Comparison of ENCODE assay signal across 33 cellular contexts in the genomic region with DNA sequence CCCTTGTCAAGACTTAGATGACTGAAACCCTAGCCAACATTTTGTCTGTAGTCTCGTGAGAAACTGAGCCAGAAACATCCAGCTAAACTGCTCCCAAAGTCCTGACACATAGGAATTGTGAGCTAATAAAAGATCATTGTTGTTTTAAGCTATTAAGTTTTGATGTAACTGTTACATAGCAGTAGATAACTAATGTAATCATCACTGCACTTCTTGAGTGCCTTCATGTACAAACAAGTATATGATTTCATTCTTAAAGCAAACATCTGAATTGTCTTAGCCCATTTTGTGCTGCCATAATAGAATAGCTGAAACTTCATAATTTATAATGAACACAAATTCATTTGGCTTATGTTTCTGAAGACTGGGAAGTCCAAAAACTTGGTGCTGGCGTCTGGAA.
"Had no signal": no experiment of that assay in that cellular context is flagged by ENCODE, and none has a peak within 500 bp of the region (broad histone marks: within the 10 kb centered on the region; RNA-seq: fewer than 3 reads in every experiment).

No MANE protein-coding gene starts in this region.

- FAIRE-seq: TTC549 had no signal

- H3K4me3 ChIP-seq: ascending aorta had no signal

- H3K4me3 Mint-ChIP-seq: activated B cell treated with CpG ODN at 0.5 μM for 24 hours; activated CD4-positive, alpha-beta memory T cell treated with anti-CD3 and anti-CD28 coated beads, Interleukin-2, amount 10 ng/mL, durations not matched to agents 7 days and 5 days; activated CD4-positive, alpha-beta T cell treated with anti-CD3 and anti-CD28 coated beads for 36 hours; activated CD4-positive, alpha-beta T cell treated with anti-CD3 and anti-CD28 coated beads, Interleukin-2, amount 10 ng/mL, durations not matched to agents 7 days and 5 days; activated CD8-positive, alpha-beta memory T cell treated with anti-CD3 and anti-CD28 coated beads, Interleukin-2, amount 10 ng/mL, durations not matched to agents 7 days and 5 days; activated CD8-positive, alpha-beta T cell treated with anti-CD3 and anti-CD28 coated beads, Interleukin-2, amount 10 ng/mL, durations not matched to agents 7 days and 5 days; activated naive CD4-positive, alpha-beta T cell treated with anti-CD3 and anti-CD28 coated beads, Interleukin-2, amount 10 ng/mL, durations not matched to agents 7 days and 5 days; activated naive CD4-positive, alpha-beta T cell treated with anti-CD3 and anti-CD28 coated beads, Interleukin-2, amount 50 U/mL, for 24 hours; activated naive CD8-positive, alpha-beta T cell; activated naive CD8-positive, alpha-beta T cell treated with anti-CD3 and anti-CD28 coated beads, Interleukin-2, amount 10 ng/mL, durations not matched to agents 7 days and 5 days; activated naive CD8-positive, alpha-beta T cell treated with anti-CD3 and anti-CD28 coated beads, Interleukin-2, amount 50 U/mL, for 24 hours; activated T-cell treated with anti-CD3 and anti-CD28 coated beads, Interleukin-2, amount 50 U/mL, for 24 hours; brain; T-helper 1 cell treated with Interleukin-12 subunit alpha and Interleukin-12 subunit beta and Interleukin-4 antibody, amounts not matched to agents 30 μg/mL and 1 μg/mL, for 36 hours; T-helper 2 cell treated with Interferon-gamma antibody and Interleukin-4, amounts not matched to agents 5 μg/mL and 100 μg/mL, for 36 hours had no signal

- ATAC-seq: activated CD4-positive, alpha-beta T cell treated with anti-CD3 and anti-CD28 coated beads for 36 hours; activated CD8-positive, alpha-beta memory T cell treated with anti-CD3 and anti-CD28 coated beads, Interleukin-2, amount 10 ng/mL, durations not matched to agents 7 days and 5 days; activated CD8-positive, alpha-beta T cell treated with anti-CD3 and anti-CD28 coated beads, Interleukin-2, amount 10 ng/mL, durations not matched to agents 7 days and 5 days; activated naive CD8-positive, alpha-beta T cell treated with anti-CD3 and anti-CD28 coated beads, Interleukin-2, amount 50 U/mL, for 24 hours had no signal

- H3K9me3 Mint-ChIP-seq: activated B cell treated with CpG ODN at 0.5 μM for 24 hours; activated CD4-positive, alpha-beta memory T cell treated with anti-CD3 and anti-CD28 coated beads, Interleukin-2, amount 10 ng/mL, durations not matched to agents 7 days and 5 days; activated naive CD4-positive, alpha-beta T cell treated with anti-CD3 and anti-CD28 coated beads, Interleukin-2, amount 10 ng/mL, durations not matched to agents 7 days and 5 days; activated naive CD4-positive, alpha-beta T cell treated with anti-CD3 and anti-CD28 coated beads, Interleukin-2, amount 50 U/mL, for 24 hours; activated naive CD8-positive, alpha-beta T cell treated with anti-CD3 and anti-CD28 coated beads, Interleukin-2, amount 10 ng/mL, durations not matched to agents 7 days and 5 days; activated naive CD8-positive, alpha-beta T cell treated with anti-CD3 and anti-CD28 coated beads, Interleukin-2, amount 50 U/mL, for 24 hours; activated T-cell treated with anti-CD3 and anti-CD28 coated beads, Interleukin-2, amount 50 U/mL, for 24 hours; activated T-helper 2 cell treated with anti-CD3 and anti-CD28 coated beads, Interferon-gamma antibody, Interleukin-2, Interleukin-4, amounts not matched to agents 10 μg/mL and 5 μg/mL and 100 μg/mL, durations not matched to agents 14 hours and 24 hours and 36 hours; T-helper 1 cell treated with Interleukin-12 subunit alpha and Interleukin-12 subunit beta and Interleukin-4 antibody, amounts not matched to agents 30 μg/mL and 1 μg/mL, for 36 hours; T-helper 2 cell treated with Interferon-gamma antibody and Interleukin-4, amounts not matched to agents 5 μg/mL and 100 μg/mL, for 36 hours had no signal

- DNase-seq: activated B cell treated with CpG ODN at 0.5 μM for 24 hours; activated CD4-positive, alpha-beta memory T cell treated with anti-CD3 and anti-CD28 coated beads, Interleukin-2, amount 10 ng/mL, durations not matched to agents 7 days and 5 days; activated CD4-positive, alpha-beta T cell treated with anti-CD3 and anti-CD28 coated beads for 36 hours; activated CD4-positive, alpha-beta T cell treated with anti-CD3 and anti-CD28 coated beads for 48 hours; activated CD4-positive, alpha-beta T cell treated with anti-CD3 and anti-CD28 coated beads, Interleukin-2, amount 10 ng/mL, durations not matched to agents 7 days and 5 days; activated CD4-positive, alpha-beta T cell treated with anti-CD3 and anti-CD28 coated beads, Interleukin-2, amount 50 U/mL, for 48 hours; activated CD4-positive, CD25-positive, alpha-beta regulatory T cell treated with anti-CD3 and anti-CD28 coated beads, Interleukin-2, amount 50 U/mL, for 72 hours; activated CD8-positive, alpha-beta memory T cell treated with anti-CD3 and anti-CD28 coated beads for 24 hours; activated CD8-positive, alpha-beta memory T cell treated with anti-CD3 and anti-CD28 coated beads, Interleukin-2, amount 10 ng/mL, durations not matched to agents 7 days and 5 days; activated CD8-positive, alpha-beta memory T cell treated with anti-CD3 and anti-CD28 coated beads, Interleukin-2, amount 50 U/mL, for 48 hours; activated CD8-positive, alpha-beta T cell treated with anti-CD3 and anti-CD28 coated beads, Interleukin-2, amount 10 ng/mL, durations not matched to agents 7 days and 5 days; activated effector memory CD4-positive, alpha-beta T cell treated with Interleukin-2 at 50 U/mL for 16 hours; activated gamma-delta T cell; activated naive CD4-positive, alpha-beta T cell treated with anti-CD3 and anti-CD28 coated beads, Interleukin-2, amount 10 ng/mL, durations not matched to agents 7 days and 5 days; activated naive CD4-positive, alpha-beta T cell treated with Interleukin-2 at 50 U/mL for 16 hours; activated naive CD8-positive, alpha-beta T cell treated with anti-CD3 and anti-CD28 coated beads, Interleukin-2, amount 10 ng/mL, durations not matched to agents 7 days and 5 days; activated naive CD8-positive, alpha-beta T cell treated with anti-CD3 and anti-CD28 coated beads, Interleukin-2, amount 50 U/mL, for 24 hours; activated T-cell treated with anti-CD3 and anti-CD28 coated beads, Interleukin-2, amount 50 U/mL, for 24 hours; activated T-cell treated with anti-CD3 and anti-CD28 coated beads, Interleukin-2, amount 50 U/mL, for 48 hours; amygdala; anterior cingulate cortex; central memory CD4-positive, alpha-beta T cell; T-helper 1 cell; T-helper 9 cell had no signal

- H3K27ac ChIP-seq: ascending aorta, VCaP had no signal

- H3K4me1 ChIP-seq: ascending aorta had no signal

- H3K36me3 ChIP-seq: ascending aorta had no signal

- H3K27ac Mint-ChIP-seq: activated B cell treated with CpG ODN at 0.5 μM for 24 hours; activated CD4-positive, alpha-beta memory T cell treated with anti-CD3 and anti-CD28 coated beads, Interleukin-2, amount 10 ng/mL, durations not matched to agents 7 days and 5 days; activated CD4-positive, alpha-beta T cell treated with anti-CD3 and anti-CD28 coated beads for 36 hours; activated CD4-positive, alpha-beta T cell treated with anti-CD3 and anti-CD28 coated beads, Interleukin-2, amount 10 ng/mL, durations not matched to agents 7 days and 5 days; activated CD8-positive, alpha-beta memory T cell treated with anti-CD3 and anti-CD28 coated beads, Interleukin-2, amount 10 ng/mL, durations not matched to agents 7 days and 5 days; activated CD8-positive, alpha-beta T cell treated with anti-CD3 and anti-CD28 coated beads, Interleukin-2, amount 10 ng/mL, durations not matched to agents 7 days and 5 days; activated naive CD4-positive, alpha-beta T cell treated with anti-CD3 and anti-CD28 coated beads, Interleukin-2, amount 10 ng/mL, durations not matched to agents 7 days and 5 days; activated naive CD4-positive, alpha-beta T cell treated with anti-CD3 and anti-CD28 coated beads, Interleukin-2, amount 50 U/mL, for 24 hours; activated naive CD8-positive, alpha-beta T cell; activated naive CD8-positive, alpha-beta T cell treated with anti-CD3 and anti-CD28 coated beads, Interleukin-2, amount 10 ng/mL, durations not matched to agents 7 days and 5 days; activated naive CD8-positive, alpha-beta T cell treated with anti-CD3 and anti-CD28 coated beads, Interleukin-2, amount 50 U/mL, for 24 hours; activated T-cell treated with anti-CD3 and anti-CD28 coated beads, Interleukin-2, amount 50 U/mL, for 24 hours; activated T-helper 2 cell treated with anti-CD3 and anti-CD28 coated beads, Interferon-gamma antibody, Interleukin-2, Interleukin-4, amounts not matched to agents 10 μg/mL and 5 μg/mL and 100 μg/mL, durations not matched to agents 14 hours and 24 hours and 36 hours; brain; T-helper 1 cell treated with Interleukin-12 subunit alpha and Interleukin-12 subunit beta and Interleukin-4 antibody, amounts not matched to agents 30 μg/mL and 1 μg/mL, for 36 hours; T-helper 2 cell treated with Interferon-gamma antibody and Interleukin-4, amounts not matched to agents 5 μg/mL and 100 μg/mL, for 36 hours had no signal

- H3K4me1 Mint-ChIP-seq: activated B cell treated with CpG ODN at 0.5 μM for 24 hours; activated CD4-positive, alpha-beta memory T cell treated with anti-CD3 and anti-CD28 coated beads, Interleukin-2, amount 10 ng/mL, durations not matched to agents 7 days and 5 days; activated CD4-positive, alpha-beta T cell treated with anti-CD3 and anti-CD28 coated beads for 36 hours; activated CD4-positive, alpha-beta T cell treated with anti-CD3 and anti-CD28 coated beads, Interleukin-2, amount 10 ng/mL, durations not matched to agents 7 days and 5 days; activated CD8-positive, alpha-beta memory T cell treated with anti-CD3 and anti-CD28 coated beads, Interleukin-2, amount 10 ng/mL, durations not matched to agents 7 days and 5 days; activated naive CD4-positive, alpha-beta T cell treated with anti-CD3 and anti-CD28 coated beads, Interleukin-2, amount 10 ng/mL, durations not matched to agents 7 days and 5 days; activated naive CD4-positive, alpha-beta T cell treated with anti-CD3 and anti-CD28 coated beads, Interleukin-2, amount 50 U/mL, for 24 hours; activated naive CD8-positive, alpha-beta T cell treated with anti-CD3 and anti-CD28 coated beads, Interleukin-2, amount 10 ng/mL, durations not matched to agents 7 days and 5 days; activated naive CD8-positive, alpha-beta T cell treated with anti-CD3 and anti-CD28 coated beads, Interleukin-2, amount 50 U/mL, for 24 hours had no signal

- H3K27me3 ChIP-seq: ascending aorta had no signal

- H3K27me3 Mint-ChIP-seq: activated B cell treated with CpG ODN at 0.5 μM for 24 hours; activated CD4-positive, alpha-beta memory T cell treated with anti-CD3 and anti-CD28 coated beads, Interleukin-2, amount 10 ng/mL, durations not matched to agents 7 days and 5 days; activated naive CD4-positive, alpha-beta T cell treated with anti-CD3 and anti-CD28 coated beads, Interleukin-2, amount 10 ng/mL, durations not matched to agents 7 days and 5 days; activated naive CD8-positive, alpha-beta T cell treated with anti-CD3 and anti-CD28 coated beads, Interleukin-2, amount 10 ng/mL, durations not matched to agents 7 days and 5 days; brain had no signal

- H3K36me3 Mint-ChIP-seq: activated CD8-positive, alpha-beta memory T cell treated with anti-CD3 and anti-CD28 coated beads, Interleukin-2, amount 10 ng/mL, durations not matched to agents 7 days and 5 days; activated naive CD4-positive, alpha-beta T cell treated with anti-CD3 and anti-CD28 coated beads, Interleukin-2, amount 10 ng/mL, durations not matched to agents 7 days and 5 days; activated naive CD4-positive, alpha-beta T cell treated with anti-CD3 and anti-CD28 coated beads, Interleukin-2, amount 50 U/mL, for 24 hours; activated naive CD8-positive, alpha-beta T cell; activated naive CD8-positive, alpha-beta T cell treated with anti-CD3 and anti-CD28 coated beads, Interleukin-2, amount 10 ng/mL, durations not matched to agents 7 days and 5 days; brain had no signal
